In genomic region chr20:45028424-45029136, GRCh38 we compare ENCODE assay signal across 1 cellular context.
TF ChIP-seq lines count a peak whose summit lies in the region.

No MANE protein-coding gene starts in this region.

TF ChIP-seq in GM12878, 131 proteins besides CTCF, POLR2A, EP300 and RAD21 (continued from another document):
- TF ChIP-seq ETV6 (conservative IDR thresholded peaks at IDR 0.05 in 1 of 2, IDR thresholded peaks at IDR 0.05 in 1 of 2; ENCODE audit: borderline replicate concordance in 1 of 2, low read depth in 1 of 2) (peak in 1 of 2 experiments; percentile 12; a peak in 1 of 4 replicates), EED (IDR thresholded peaks at IDR 0.05; ENCODE audit: low read depth) (peak; percentile 68), CREM (IDR thresholded peaks at IDR 0.05; ENCODE audit: low read depth) (no peak), PML (IDR thresholded peaks at IDR 0.05; ENCODE audit: low read length) (no peak)
